Comparison of ENCODE assay signal across 1 cellular context in genomic region chr1:151540021-151540981, GRCh38.
TF ChIP-seq lines count a peak whose summit lies in the region.

A gene with protein sequence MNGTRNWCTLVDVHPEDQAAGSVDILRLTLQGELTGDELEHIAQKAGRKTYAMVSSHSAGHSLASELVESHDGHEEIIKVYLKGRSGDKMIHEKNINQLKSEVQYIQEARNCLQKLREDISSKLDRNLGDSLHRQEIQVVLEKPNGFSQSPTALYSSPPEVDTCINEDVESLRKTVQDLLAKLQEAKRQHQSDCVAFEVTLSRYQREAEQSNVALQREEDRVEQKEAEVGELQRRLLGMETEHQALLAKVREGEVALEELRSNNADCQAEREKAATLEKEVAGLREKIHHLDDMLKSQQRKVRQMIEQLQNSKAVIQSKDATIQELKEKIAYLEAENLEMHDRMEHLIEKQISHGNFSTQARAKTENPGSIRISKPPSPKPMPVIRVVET (plus strand): TSS chr1:151540309. CDS start chr1:151540367, 58 bp downstream.

TF ChIP-seq in HepG2, 621 proteins besides CTCF, POLR2A, EP300 and RAD21 (continued from another document and continues in another):
- TF ChIP-seq, protein P1, sequence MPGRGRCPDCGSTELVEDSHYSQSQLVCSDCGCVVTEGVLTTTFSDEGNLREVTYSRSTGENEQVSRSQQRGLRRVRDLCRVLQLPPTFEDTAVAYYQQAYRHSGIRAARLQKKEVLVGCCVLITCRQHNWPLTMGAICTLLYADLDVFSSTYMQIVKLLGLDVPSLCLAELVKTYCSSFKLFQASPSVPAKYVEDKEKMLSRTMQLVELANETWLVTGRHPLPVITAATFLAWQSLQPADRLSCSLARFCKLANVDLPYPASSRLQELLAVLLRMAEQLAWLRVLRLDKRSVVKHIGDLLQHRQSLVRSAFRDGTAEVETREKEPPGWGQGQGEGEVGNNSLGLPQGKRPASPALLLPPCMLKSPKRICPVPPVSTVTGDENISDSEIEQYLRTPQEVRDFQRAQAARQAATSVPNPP (CRISPR knock-in tag; IDR thresholded peaks at IDR 0.05) = 0 out of 2 replicates have a peak, but pooled peaks have one; percentile 36
- no peak for TF ChIP-seq TAF15 (IDR thresholded peaks at IDR 0.05; ENCODE audit: low read depth, low read length, poor library complexity, severe bottlenecking)
- TF ChIP-seq ZNF614 (CRISPR knock-in tag; IDR thresholded peaks at IDR 0.05; ENCODE audit: borderline replicate concordance) = 0 out of 2 replicates have a peak, but pooled peaks have one; percentile 28
- TF ChIP-seq TAF1 (CRISPR knock-in tag; IDR thresholded peaks at IDR 0.05) = peak; percentile 96
- TF ChIP-seq, protein P2, sequence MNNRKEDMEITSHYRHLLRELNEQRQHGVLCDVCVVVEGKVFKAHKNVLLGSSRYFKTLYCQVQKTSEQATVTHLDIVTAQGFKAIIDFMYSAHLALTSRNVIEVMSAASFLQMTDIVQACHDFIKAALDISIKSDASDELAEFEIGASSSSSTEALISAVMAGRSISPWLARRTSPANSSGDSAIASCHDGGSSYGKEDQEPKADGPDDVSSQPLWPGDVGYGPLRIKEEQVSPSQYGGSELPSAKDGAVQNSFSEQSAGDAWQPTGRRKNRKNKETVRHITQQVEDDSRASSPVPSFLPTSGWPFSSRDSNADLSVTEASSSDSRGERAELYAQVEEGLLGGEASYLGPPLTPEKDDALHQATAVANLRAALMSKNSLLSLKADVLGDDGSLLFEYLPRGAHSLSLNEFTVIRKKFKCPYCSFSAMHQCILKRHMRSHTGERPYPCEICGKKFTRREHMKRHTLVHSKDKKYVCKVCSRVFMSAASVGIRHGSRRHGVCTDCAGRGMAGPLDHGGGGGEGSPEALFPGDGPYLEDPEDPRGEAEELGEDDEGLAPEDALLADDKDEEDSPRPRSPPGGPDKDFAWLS (CRISPR knock-in tag; IDR thresholded peaks at IDR 0.05; ENCODE audit: borderline replicate concordance) = no peak
- TF ChIP-seq ZBTB8A (CRISPR knock-in tag; IDR thresholded peaks at IDR 0.05; ENCODE audit: borderline replicate concordance, low read depth) = peak; percentile 59; the same call in 1 of the 2 replicates
- 0 out of 2 replicates have a peak, but pooled peaks have one; percentile 26 for TF ChIP-seq KLF6 (CRISPR knock-in tag; IDR thresholded peaks at IDR 0.05)
- no peak for TF ChIP-seq HCFC1 (IDR thresholded peaks at IDR 0.05; ENCODE audit: low read depth, low read length)
- TF ChIP-seq TSC22D2 (CRISPR knock-in tag; IDR thresholded peaks at IDR 0.05; ENCODE audit: borderline replicate concordance) = no peak; the same call in 1 of the 2 replicates
- no peak for TF ChIP-seq FOXK1 (CRISPR knock-in tag; IDR thresholded peaks at IDR 0.05; ENCODE audit: borderline replicate concordance, low read depth)
- no peak for TF ChIP-seq ZBTB4 (CRISPR knock-in tag; IDR thresholded peaks at IDR 0.05; ENCODE audit: borderline replicate concordance)
- TF ChIP-seq PAF1 (CRISPR knock-in tag; IDR thresholded peaks at IDR 0.05) = no peak
- TF ChIP-seq KLF16 (CRISPR knock-in tag; IDR thresholded peaks at IDR 0.05) = peak in 1 of 2 experiments; percentile 84; a peak in 1 of 4 replicates
- TF ChIP-seq, protein P3, sequence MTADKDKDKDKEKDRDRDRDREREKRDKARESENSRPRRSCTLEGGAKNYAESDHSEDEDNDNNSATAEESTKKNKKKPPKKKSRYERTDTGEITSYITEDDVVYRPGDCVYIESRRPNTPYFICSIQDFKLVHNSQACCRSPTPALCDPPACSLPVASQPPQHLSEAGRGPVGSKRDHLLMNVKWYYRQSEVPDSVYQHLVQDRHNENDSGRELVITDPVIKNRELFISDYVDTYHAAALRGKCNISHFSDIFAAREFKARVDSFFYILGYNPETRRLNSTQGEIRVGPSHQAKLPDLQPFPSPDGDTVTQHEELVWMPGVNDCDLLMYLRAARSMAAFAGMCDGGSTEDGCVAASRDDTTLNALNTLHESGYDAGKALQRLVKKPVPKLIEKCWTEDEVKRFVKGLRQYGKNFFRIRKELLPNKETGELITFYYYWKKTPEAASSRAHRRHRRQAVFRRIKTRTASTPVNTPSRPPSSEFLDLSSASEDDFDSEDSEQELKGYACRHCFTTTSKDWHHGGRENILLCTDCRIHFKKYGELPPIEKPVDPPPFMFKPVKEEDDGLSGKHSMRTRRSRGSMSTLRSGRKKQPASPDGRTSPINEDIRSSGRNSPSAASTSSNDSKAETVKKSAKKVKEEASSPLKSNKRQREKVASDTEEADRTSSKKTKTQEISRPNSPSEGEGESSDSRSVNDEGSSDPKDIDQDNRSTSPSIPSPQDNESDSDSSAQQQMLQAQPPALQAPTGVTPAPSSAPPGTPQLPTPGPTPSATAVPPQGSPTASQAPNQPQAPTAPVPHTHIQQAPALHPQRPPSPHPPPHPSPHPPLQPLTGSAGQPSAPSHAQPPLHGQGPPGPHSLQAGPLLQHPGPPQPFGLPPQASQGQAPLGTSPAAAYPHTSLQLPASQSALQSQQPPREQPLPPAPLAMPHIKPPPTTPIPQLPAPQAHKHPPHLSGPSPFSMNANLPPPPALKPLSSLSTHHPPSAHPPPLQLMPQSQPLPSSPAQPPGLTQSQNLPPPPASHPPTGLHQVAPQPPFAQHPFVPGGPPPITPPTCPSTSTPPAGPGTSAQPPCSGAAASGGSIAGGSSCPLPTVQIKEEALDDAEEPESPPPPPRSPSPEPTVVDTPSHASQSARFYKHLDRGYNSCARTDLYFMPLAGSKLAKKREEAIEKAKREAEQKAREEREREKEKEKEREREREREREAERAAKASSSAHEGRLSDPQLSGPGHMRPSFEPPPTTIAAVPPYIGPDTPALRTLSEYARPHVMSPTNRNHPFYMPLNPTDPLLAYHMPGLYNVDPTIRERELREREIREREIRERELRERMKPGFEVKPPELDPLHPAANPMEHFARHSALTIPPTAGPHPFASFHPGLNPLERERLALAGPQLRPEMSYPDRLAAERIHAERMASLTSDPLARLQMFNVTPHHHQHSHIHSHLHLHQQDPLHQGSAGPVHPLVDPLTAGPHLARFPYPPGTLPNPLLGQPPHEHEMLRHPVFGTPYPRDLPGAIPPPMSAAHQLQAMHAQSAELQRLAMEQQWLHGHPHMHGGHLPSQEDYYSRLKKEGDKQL (CRISPR knock-in tag; IDR thresholded peaks at IDR 0.05; ENCODE audit: low read depth) = no peak
- no peak for TF ChIP-seq GLMP (CRISPR knock-in tag; IDR thresholded peaks at IDR 0.05; ENCODE audit: borderline replicate concordance)
- TF ChIP-seq ZBTB40 (IDR thresholded peaks at IDR 0.05) = no peak
- no peak for TF ChIP-seq ZBTB40 (CRISPR knock-in tag; IDR thresholded peaks at IDR 0.05)
- TF ChIP-seq TCF12 (IDR thresholded peaks at IDR 0.05) = no peak
- 0 out of 2 replicates have a peak, but pooled peaks have one; percentile 48 for TF ChIP-seq TCF12 (CRISPR knock-in tag; IDR thresholded peaks at IDR 0.05)
- TF ChIP-seq ZNF503 (CRISPR knock-in tag; IDR thresholded peaks at IDR 0.05) = peak; percentile 73; the same call in 1 of the 2 replicates
- TF ChIP-seq ZKSCAN1 (IDR thresholded peaks at IDR 0.05; ENCODE audit: low read length) = no peak
- TF ChIP-seq ZNF543 (CRISPR knock-in tag; IDR thresholded peaks at IDR 0.05) = no peak
- no peak; the same call in 1 of the 2 replicates for TF ChIP-seq SOX5 (CRISPR knock-in tag; IDR thresholded peaks at IDR 0.05; ENCODE audit: borderline replicate concordance)
- no peak for TF ChIP-seq NONO (IDR thresholded peaks at IDR 0.05)
- peak; percentile 69 for TF ChIP-seq NONO (CRISPR knock-in tag; conservative IDR thresholded peaks at IDR 0.05)
- TF ChIP-seq BHLHE40 (IDR thresholded peaks at IDR 0.05; ENCODE audit: low read length) = no peak
- no peak for TF ChIP-seq ZBTB1 (CRISPR knock-in tag; IDR thresholded peaks at IDR 0.05; ENCODE audit: borderline replicate concordance)
- TF ChIP-seq POLR2G (IDR thresholded peaks at IDR 0.05; ENCODE audit: low read depth, low read length) = peak; percentile 99
- TF ChIP-seq ZNF207 (IDR thresholded peaks at IDR 0.05; ENCODE audit: borderline replicate concordance) = no peak
- no peak for TF ChIP-seq HDAC6 (IDR thresholded peaks at IDR 0.05; ENCODE audit: low read depth, low read length)
